ENCODE assay signal across 9 cellular contexts in genomic region chr11:74877132-74877531, GRCh38.
DNase-seq lines count a peak whose midpoint lies in the region; ATAC-seq, FAIRE-seq and TF ChIP-seq lines count a peak whose summit lies in the region.
"Had no signal": no experiment of that assay in that cellular context is flagged by ENCODE, and none has a peak within 500 bp of the region (broad histone marks: within the 10 kb centered on the region; RNA-seq: fewer than 3 reads in every experiment).

No MANE protein-coding gene starts in this region.

- no peak overlapping the region for H2AFZ ChIP-seq in GM23338
- no peak overlapping the region for H2AFZ ChIP-seq in keratinocyte (ENCODE audit: control insufficient read depth, low read length)

- no peak overlapping the region for H3K9ac ChIP-seq in keratinocyte (ENCODE audit: control insufficient read depth, extremely low read depth, insufficient read depth, low read length)

- H3K4me1 Mint-ChIP-seq in GM23338, result no peaks in the 10 kb centered on the region
- no peaks in the 10 kb centered on the region for H3K4me1 Mint-ChIP-seq in activated CD8-positive, alpha-beta T cell treated with anti-CD3 and anti-CD28 coated beads for 36 hours (ENCODE audit: low read depth)
- no peaks in the 10 kb centered on the region for H3K4me1 Mint-ChIP-seq in activated T-helper 1 cell treated with anti-CD3 and anti-CD28 coated beads, Interleukin-12 subunit alpha, Interleukin-12 subunit beta, Interleukin-2, Interleukin-4 antibody, amounts not matched to agents 30 ng/mL and 10 ng/mL and 1 ng/mL, durations not matched to agents 14 hours and 24 hours and 36 hours (ENCODE audit: low read depth)

- no peak overlapping the region for H3K4me2 ChIP-seq in GM23338
- no peak overlapping the region for H3K4me2 ChIP-seq in keratinocyte (ENCODE audit: control insufficient read depth, extremely low read depth, insufficient read depth, low read depth, low read length)

- ATAC-seq in GM23338 (no peak), GM19351 (IDR thresholded peaks at IDR 0.05; ENCODE audit: unreplicated experiment) (no peak), HG03280 (IDR thresholded peaks at IDR 0.05; ENCODE audit: unreplicated experiment) (no peak), HG03439 (IDR thresholded peaks at IDR 0.05; ENCODE audit: unreplicated experiment) (no peak)
- ATAC-seq in activated CD8-positive, alpha-beta T cell treated with anti-CD3 and anti-CD28 coated beads for 36 hours, result no peak

- H3K9me1 ChIP-seq in keratinocyte (ENCODE audit: control insufficient read depth, extremely low read depth, insufficient read depth, low read length), result no peaks in the 10 kb centered on the region

- H3K27ac ChIP-seq in GM23338 (ENCODE audit: low read depth) (no peak overlapping the region), keratinocyte (ENCODE audit: control insufficient read depth, insufficient read depth, low read length) (no peak overlapping the region)

- H3K27me3 ChIP-seq in GM23338 (ENCODE audit: insufficient read depth), result no peaks in the 10 kb centered on the region
- no peaks in the 10 kb centered on the region for H3K27me3 ChIP-seq in keratinocyte (ENCODE audit: control insufficient read depth, extremely low read depth, insufficient read depth, low read length)

- H3F3A ChIP-seq in GM23338 (replicated peaks; ENCODE audit: low read depth), result no peaks in the 10 kb centered on the region

- DNase-seq in AG10803 (ENCODE audit: low read depth), result no peak
- DNase-seq in GM23338 (ENCODE audit: low spot score), result peak; percentile 67
- DNase-seq in activated CD8-positive, alpha-beta T cell treated with anti-CD3 and anti-CD28 coated beads for 36 hours, result peak; percentile 52
- peak; percentile 21 for DNase-seq in keratinocyte (ENCODE audit: low read depth, low spot score)
- DNase-seq in activated T-helper 1 cell treated with anti-CD3 and anti-CD28 coated beads, Interleukin-12 subunit alpha, Interleukin-12 subunit beta, Interleukin-2, Interleukin-4 antibody, amounts not matched to agents 30 ng/mL and 10 ng/mL and 1 ng/mL, durations not matched to agents 14 hours and 24 hours and 36 hours (ENCODE audit: low spot score), result no peak
- DNase-seq: NCI-H748 treated with DMSO at 0.1 percent for 48 hours had no signal

- H3K4me3 ChIP-seq in AG10803 (ENCODE audit: low read length), result no peak overlapping the region
- no peak overlapping the region for H3K4me3 ChIP-seq in GM23338
- no peak overlapping the region for H3K4me3 ChIP-seq in keratinocyte (ENCODE audit: control insufficient read depth in 2 of 3, extremely low read depth in 1 of 3, insufficient read depth in 2 of 3, low read depth in 1 of 3, low read length in 3 of 3)

- no peaks in the 10 kb centered on the region for H3K4me1 ChIP-seq in GM23338 (ENCODE audit: insufficient read depth)
- no peaks in the 10 kb centered on the region for H3K4me1 ChIP-seq in keratinocyte (ENCODE audit: control insufficient read depth, extremely low read depth, insufficient read depth, low read length)

- peaks cover 48% of the 10 kb centered on the region for H3K36me3 Mint-ChIP-seq in GM23338 (ENCODE audit: low read depth)
- H3K36me3 Mint-ChIP-seq in activated CD8-positive, alpha-beta T cell treated with anti-CD3 and anti-CD28 coated beads for 36 hours (ENCODE audit: low read depth), result peaks cover 47% of the 10 kb centered on the region
- H3K36me3 Mint-ChIP-seq in activated T-helper 1 cell treated with anti-CD3 and anti-CD28 coated beads, Interleukin-12 subunit alpha, Interleukin-12 subunit beta, Interleukin-2, Interleukin-4 antibody, amounts not matched to agents 30 ng/mL and 10 ng/mL and 1 ng/mL, durations not matched to agents 14 hours and 24 hours and 36 hours (ENCODE audit: low read depth), result peaks cover 34% of the 10 kb centered on the region

- dilution Hi-C loops in keratinocyte (cut with MboI; ENCODE audit: extremely low pct_ligation_motif_present, low sequenced_read_pairs), result no loop called here

- CTCF ChIA-PET in activated CD8-positive, alpha-beta T cell treated with anti-CD3 and anti-CD28 coated beads for 36 hours (lab: Charles Lee), result no interaction called here

- H3K79me2 ChIP-seq in GM23338 (replicated peaks; ENCODE audit: insufficient read depth) (no peaks in the 10 kb centered on the region), keratinocyte (ENCODE audit: control insufficient read depth, insufficient read depth, low read length) (no peaks in the 10 kb centered on the region)

- H3K9me2 ChIP-seq in GM23338 (ENCODE audit: insufficient read depth), result no peaks in the 10 kb centered on the region

- H3K9me3 Mint-ChIP-seq in GM23338, result peaks cover 40% of the 10 kb centered on the region
- peaks cover 27% of the 10 kb centered on the region for H3K9me3 Mint-ChIP-seq in activated CD8-positive, alpha-beta T cell treated with anti-CD3 and anti-CD28 coated beads for 36 hours
- peaks cover 29% of the 10 kb centered on the region for H3K9me3 Mint-ChIP-seq in activated T-helper 1 cell treated with anti-CD3 and anti-CD28 coated beads, Interleukin-12 subunit alpha, Interleukin-12 subunit beta, Interleukin-2, Interleukin-4 antibody, amounts not matched to agents 30 ng/mL and 10 ng/mL and 1 ng/mL, durations not matched to agents 14 hours and 24 hours and 36 hours

- H3K36me3 ChIP-seq in GM23338 (ENCODE audit: insufficient read depth) (peaks cover 9% of the 10 kb centered on the region; the same call in 1 of the 2 replicates), keratinocyte (ENCODE audit: control insufficient read depth in 2 of 2, extremely low read depth in 1 of 2, insufficient read depth in 2 of 2, low read length in 2 of 2) (peaks cover 0 to 5% of the 10 kb centered on the region in 2 experiments)

- no peak overlapping the region for H3K27ac Mint-ChIP-seq in GM23338
- no peak overlapping the region for H3K27ac Mint-ChIP-seq in activated CD8-positive, alpha-beta T cell treated with anti-CD3 and anti-CD28 coated beads for 36 hours
- no peak overlapping the region for H3K27ac Mint-ChIP-seq in activated T-helper 1 cell treated with anti-CD3 and anti-CD28 coated beads, Interleukin-12 subunit alpha, Interleukin-12 subunit beta, Interleukin-2, Interleukin-4 antibody, amounts not matched to agents 30 ng/mL and 10 ng/mL and 1 ng/mL, durations not matched to agents 14 hours and 24 hours and 36 hours

- no peak for FAIRE-seq in keratinocyte (lab: Jason Lieb, UNC)

- H3K27me3 Mint-ChIP-seq in GM23338 (ENCODE audit: insufficient read depth, low read depth, poor library complexity), result peaks cover 2% of the 10 kb centered on the region
- H3K27me3 Mint-ChIP-seq in activated CD8-positive, alpha-beta T cell treated with anti-CD3 and anti-CD28 coated beads for 36 hours, result no peaks in the 10 kb centered on the region
- H3K27me3 Mint-ChIP-seq in activated T-helper 1 cell treated with anti-CD3 and anti-CD28 coated beads, Interleukin-12 subunit alpha, Interleukin-12 subunit beta, Interleukin-2, Interleukin-4 antibody, amounts not matched to agents 30 ng/mL and 10 ng/mL and 1 ng/mL, durations not matched to agents 14 hours and 24 hours and 36 hours (ENCODE audit: insufficient read depth), result no peaks in the 10 kb centered on the region

- H3K4me3 Mint-ChIP-seq in GM23338, result no peak overlapping the region
- H3K4me3 Mint-ChIP-seq in activated CD8-positive, alpha-beta T cell treated with anti-CD3 and anti-CD28 coated beads for 36 hours, result no peak overlapping the region
- H3K4me3 Mint-ChIP-seq in activated T-helper 1 cell treated with anti-CD3 and anti-CD28 coated beads, Interleukin-12 subunit alpha, Interleukin-12 subunit beta, Interleukin-2, Interleukin-4 antibody, amounts not matched to agents 30 ng/mL and 10 ng/mL and 1 ng/mL, durations not matched to agents 14 hours and 24 hours and 36 hours, result no peak overlapping the region

- POLR2A ChIA-PET in activated CD8-positive, alpha-beta T cell treated with anti-CD3 and anti-CD28 coated beads for 36 hours (lab: Charles Lee), result no interaction called here

- peak; percentile 59 for TF ChIP-seq CTCF in AG10803 (conservative IDR thresholded peaks at IDR 0.05; ENCODE audit: low read length)
- TF ChIP-seq CTCF in GM23338 (conservative IDR thresholded peaks at IDR 0.05; ENCODE audit: low read depth in 2 of 2), result peak; percentile 37 to 77
- peak; percentile 71 for TF ChIP-seq CTCF in activated CD8-positive, alpha-beta T cell treated with anti-CD3 and anti-CD28 coated beads for 36 hours (IDR thresholded peaks at IDR 0.05)
- peak in 2 of 3 experiments; percentile 38 to 45 for TF ChIP-seq CTCF in keratinocyte (optimal IDR thresholded peaks at IDR 0.05 in 1 of 3, IDR thresholded peaks at IDR 0.05 in 1 of 3, conservative IDR thresholded peaks at IDR 0.05 in 1 of 3; ENCODE audit: extremely low read depth in 1 of 3, insufficient read depth in 2 of 3, low read length in 3 of 3)

- intact Hi-C loops in activated CD8-positive, alpha-beta T cell treated with anti-CD3 and anti-CD28 coated beads for 36 hours (cut with micrococcal nuclease), result no loop called here
- intact Hi-C loops in activated T-helper 1 cell treated with anti-CD3 and anti-CD28 coated beads, Interleukin-12 subunit alpha, Interleukin-12 subunit beta, Interleukin-2, Interleukin-4 antibody, amounts not matched to agents 30 ng/mL and 10 ng/mL and 1 ng/mL, durations not matched to agents 14 hours and 24 hours and 36 hours (cut with micrococcal nuclease), result no loop called here

- H4K20me1 ChIP-seq in GM23338 (replicated peaks; ENCODE audit: insufficient read depth), result no peaks in the 10 kb centered on the region
- H4K20me1 ChIP-seq in keratinocyte (ENCODE audit: control insufficient read depth, extremely low read depth, insufficient read depth, low read length), result no peaks in the 10 kb centered on the region

- H3K9me3 ChIP-seq in keratinocyte (ENCODE audit: control insufficient read depth, low read depth, low read length), result no peaks in the 10 kb centered on the region

TF ChIP-seq in GM23338, 12 proteins besides CTCF, POLR2A, EP300 and RAD21 (continues in another document):
- no peak for TF ChIP-seq ZNF114 (CRISPR knock-in tag; IDR thresholded peaks at IDR 0.05)
- TF ChIP-seq JUNB (IDR thresholded peaks at IDR 0.05; ENCODE audit: unreplicated experiment), result no peak
- no peak for TF ChIP-seq ZNF331 (CRISPR knock-in tag; IDR thresholded peaks at IDR 0.05; ENCODE audit: low read depth)

Comparison
In these comparisons a context has a peak if more than half of its experiments do, and no peak if none do; other contexts are left out.
1. DNase-seq: peak in GM23338 (single experiment), activated CD8-positive, alpha-beta T cell treated with anti-CD3 and anti-CD28 coated beads for 36 hours (single experiment) and keratinocyte (single experiment); none in AG10803 (single experiment) and activated T-helper 1 cell treated with anti-CD3 and anti-CD28 coated beads, Interleukin-12 subunit alpha, Interleukin-12 subunit beta, Interleukin-2, Interleukin-4 antibody, amounts not matched to agents 30 ng/mL and 10 ng/mL and 1 ng/mL, durations not matched to agents 14 hours and 24 hours and 36 hours (single experiment).
2. Peak in every context shown above with its lines, with median percentiles within 50 percentile points of each other: CTCF ChIP-seq.